ENCODE assay signal across 8 cellular contexts in genomic region chr1:78649628-78650027, GRCh38. TPM values are rescaled to one million over a fixed set of nuclear protein-coding genes. Genes with fewer than 3 reads are reported as not detected.
DNase-seq lines count a peak whose midpoint lies in the region; ATAC-seq lines count a peak whose summit lies in the region.

TSS of gene IFI44 (plus strand) at chr1:78649831. CDS start at chr1:78650196, 365 bp downstream.

- peaks cover 11% of the 10 kb centered on the region for H3K9me3 Mint-ChIP-seq in activated CD4-positive, alpha-beta T cell treated with anti-CD3 and anti-CD28 coated beads, Interleukin-2, amount 10 ng/mL, durations not matched to agents 24 days and 14 days
- H3K9me3 Mint-ChIP-seq in dendritic cell treated with granulocyte-macrophage colony-stimulating factor and Interleukin-4, amounts not matched to agents 40 ng/mL and 50 ng/mL, for 4 days = peaks cover 30% of the 10 kb centered on the region

- intact Hi-C loops in activated CD4-positive, alpha-beta T cell treated with anti-CD3 and anti-CD28 coated beads, Interleukin-2, amount 10 ng/mL, durations not matched to agents 24 days and 14 days (cut with micrococcal nuclease) = loop anchor here (1.0 to 10.0 kb wide), 3 partner anchors 27 to 395 kb away; partner anchors contain the start of gene IFI44L
- intact Hi-C loops in dendritic cell treated with granulocyte-macrophage colony-stimulating factor and Interleukin-4, amounts not matched to agents 40 ng/mL and 50 ng/mL, for 4 days (cut with micrococcal nuclease) = loop anchor here (5.0 kb wide), 1 partner anchor 32 kb away; no protein-coding TSS in a partner anchor

- peaks cover 54% of the 10 kb centered on the region for H3K36me3 Mint-ChIP-seq in activated CD4-positive, alpha-beta T cell treated with anti-CD3 and anti-CD28 coated beads, Interleukin-2, amount 10 ng/mL, durations not matched to agents 24 days and 14 days (ENCODE audit: low read depth)
- H3K36me3 Mint-ChIP-seq in dendritic cell treated with granulocyte-macrophage colony-stimulating factor and Interleukin-4, amounts not matched to agents 40 ng/mL and 50 ng/mL, for 4 days (ENCODE audit: low read depth) = peaks cover 30% of the 10 kb centered on the region

- H3K27ac Mint-ChIP-seq in activated CD4-positive, alpha-beta T cell treated with anti-CD3 and anti-CD28 coated beads, Interleukin-2, amount 10 ng/mL, durations not matched to agents 24 days and 14 days = peak within 1 kb of the TSS; percentile 92
- H3K27ac Mint-ChIP-seq in dendritic cell treated with granulocyte-macrophage colony-stimulating factor and Interleukin-4, amounts not matched to agents 40 ng/mL and 50 ng/mL, for 4 days = peak within 1 kb of the TSS; percentile 74

- peak; percentile 88 for ATAC-seq in GM21529 (IDR thresholded peaks at IDR 0.05; ENCODE audit: unreplicated experiment)

- H3K4me3 Mint-ChIP-seq in activated CD4-positive, alpha-beta T cell treated with anti-CD3 and anti-CD28 coated beads, Interleukin-2, amount 10 ng/mL, durations not matched to agents 24 days and 14 days = peak within 1 kb of the TSS; percentile 95
- H3K4me3 Mint-ChIP-seq in dendritic cell treated with granulocyte-macrophage colony-stimulating factor and Interleukin-4, amounts not matched to agents 40 ng/mL and 50 ng/mL, for 4 days = peak within 1 kb of the TSS; percentile 72

- no peaks in the 10 kb centered on the region for H3K27me3 Mint-ChIP-seq in activated CD4-positive, alpha-beta T cell treated with anti-CD3 and anti-CD28 coated beads, Interleukin-2, amount 10 ng/mL, durations not matched to agents 24 days and 14 days
- H3K27me3 Mint-ChIP-seq in dendritic cell treated with granulocyte-macrophage colony-stimulating factor and Interleukin-4, amounts not matched to agents 40 ng/mL and 50 ng/mL, for 4 days = no peaks in the 10 kb centered on the region

- H3K4me1 Mint-ChIP-seq in activated CD4-positive, alpha-beta T cell treated with anti-CD3 and anti-CD28 coated beads, Interleukin-2, amount 10 ng/mL, durations not matched to agents 24 days and 14 days = peaks cover 55% of the 10 kb centered on the region
- peaks cover 49% of the 10 kb centered on the region for H3K4me1 Mint-ChIP-seq in dendritic cell treated with granulocyte-macrophage colony-stimulating factor and Interleukin-4, amounts not matched to agents 40 ng/mL and 50 ng/mL, for 4 days (ENCODE audit: low read depth)

- peak; percentile 77 for DNase-seq in DMS53 treated with DMSO at 0.1 percent for 48 hours (lab: John Stamatoyannopoulos, UW; ENCODE audit: unreplicated experiment)
- peak; percentile 56 to 68 for DNase-seq in Kasumi-1 (lab: John Stamatoyannopoulos, UW)
- peak; percentile 91 for DNase-seq in activated CD4-positive, alpha-beta T cell treated with anti-CD3 and anti-CD28 coated beads, Interleukin-2, amount 10 ng/mL, durations not matched to agents 24 days and 14 days
- peak; percentile 29 for DNase-seq in middle frontal gyrus (ENCODE audit: extremely low spot score, low spot score)
- peak; percentile 76 for DNase-seq in stimulated activated CD8-positive, alpha-beta memory T cell treated with anti-CD3 and anti-CD28 coated beads, Interleukin-4, amount 100 ng/mL, for 48 hours
- no peak for DNase-seq in NK-92 treated with Interleukin-12 subunit alpha and Interleukin-12 subunit beta, amount 100 ng/mL, for 24 hours (lab: John Stamatoyannopoulos, UW)

RNA-seq across cellular contexts. Expression of gene IFI44, which starts in this region (rescaled TPM):
- total RNA-seq in activated CD4-positive, alpha-beta T cell treated with anti-CD3 and anti-CD28 coated beads, Interleukin-2, amount 10 ng/mL, durations not matched to agents 24 days and 14 days = 20.4 and 27.6 TPM in 2 replicates
